Comparison of ENCODE assay signal across 22 cellular contexts in the genomic region with DNA sequence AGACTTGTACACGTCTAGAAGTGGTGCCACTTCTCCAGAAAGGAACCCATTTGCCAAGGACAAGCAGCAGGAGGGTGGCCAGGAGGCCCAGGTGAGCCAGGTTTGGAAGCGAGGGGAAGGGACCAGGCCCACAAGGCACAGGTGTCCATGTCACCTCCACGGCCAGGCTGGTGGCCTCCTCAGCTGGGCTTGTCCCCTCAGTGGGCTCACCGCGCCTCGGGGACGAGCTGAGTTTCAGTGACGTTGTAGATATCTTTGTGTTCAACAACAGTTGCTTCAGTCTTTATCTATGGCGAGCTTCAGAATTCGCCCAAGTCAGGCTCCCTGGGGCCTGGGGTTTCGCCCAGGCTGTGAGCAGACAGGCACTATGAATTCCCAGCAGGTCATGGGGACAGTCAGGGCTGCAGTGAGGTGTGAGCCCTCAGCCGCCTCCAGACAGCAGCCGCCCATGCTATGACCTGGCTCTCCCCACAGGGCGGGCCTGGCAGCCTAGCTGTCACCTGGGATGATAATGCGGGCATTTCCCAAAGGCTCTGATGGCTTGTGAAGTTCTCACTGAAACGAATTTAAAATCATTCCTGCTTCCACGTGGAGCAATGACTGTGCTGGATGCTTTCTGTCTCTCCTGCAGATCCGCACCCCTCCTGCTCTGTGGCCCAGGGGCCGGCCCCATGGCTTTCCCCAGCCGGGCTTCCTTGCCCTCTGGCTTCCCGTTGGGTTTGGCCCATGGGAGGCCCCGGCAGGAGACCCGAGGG.
DNase-seq lines count a peak whose midpoint lies in the region; ATAC-seq, FAIRE-seq and TF ChIP-seq lines count a peak whose summit lies in the region.
"Had no signal": no experiment of that assay in that cellular context is flagged by ENCODE, and none has a peak within 500 bp of the region (broad histone marks: within the 10 kb centered on the region; RNA-seq: fewer than 3 reads in every experiment).

No MANE protein-coding gene starts in this region.

- POLR2A ChIA-PET in A549 (lab: Yijun Ruan, JAX) (interaction anchor here (0.7 kb wide), 1 partner anchor 715 kb away, joined by 3 read pairs; no protein-coding TSS in a partner anchor), Panc1 (lab: Charles Lee) (interaction anchor here (0.6 kb wide), 1 partner anchor 301 kb away, joined by 3 read pairs; no protein-coding TSS in a partner anchor)

- no peaks in the 10 kb centered on the region for H3K9me3 ChIP-seq in A549
- H3K9me3 ChIP-seq in BLaER1 treated with 17β-estradiol and CSF1 and Interleukin-3, amounts not matched to agents 10 nM and 100 nM (replicated peaks in 1 of 11) = peaks cover 0 to 13% (median 8%) of the 10 kb centered on the region in 11 experiments; a peak in 12 of 22 replicates
- H3K9me3 ChIP-seq in Panc1 (ENCODE audit: control insufficient read depth, insufficient read depth, low read depth, low read length) = no peaks in the 10 kb centered on the region

- ATAC-seq in A549 (no peak), Panc1 (0 out of 2 replicates have a peak, but pooled peaks have one; percentile 39), HG03571 (IDR thresholded peaks at IDR 0.05; ENCODE audit: unreplicated experiment) (no peak)

- peaks cover 56% of the 10 kb centered on the region for H3K27me3 Mint-ChIP-seq in activated naive CD4-positive, alpha-beta T cell treated with anti-CD3 and anti-CD28 coated beads, Interleukin-2, amount 10 ng/mL, durations not matched to agents 7 days and 5 days

- no peaks in the 10 kb centered on the region for H3K9me3 Mint-ChIP-seq in activated naive CD4-positive, alpha-beta T cell treated with anti-CD3 and anti-CD28 coated beads, Interleukin-2, amount 10 ng/mL, durations not matched to agents 7 days and 5 days

- in situ Hi-C loops in Panc1 (cut with HindIII; ENCODE audit: low pct_unique_long_range_greater_than_20kb, low sequenced_read_pairs) = no loop called here

- no peaks in the 10 kb centered on the region for H3K36me3 Mint-ChIP-seq in activated naive CD4-positive, alpha-beta T cell treated with anti-CD3 and anti-CD28 coated beads, Interleukin-2, amount 10 ng/mL, durations not matched to agents 7 days and 5 days

- BruUV-seq in Panc1 (replicated peaks; lab: Mats Ljungman, UMichigan) = no TSS peak

- no peak overlapping the region for H3K27ac Mint-ChIP-seq in activated naive CD4-positive, alpha-beta T cell treated with anti-CD3 and anti-CD28 coated beads, Interleukin-2, amount 10 ng/mL, durations not matched to agents 7 days and 5 days

- no peaks in the 10 kb centered on the region for H4K20me1 ChIP-seq in BLaER1 treated with 17β-estradiol and CSF1 and Interleukin-3, amounts not matched to agents 10 nM and 100 nM

- no peaks in the 10 kb centered on the region for H3K36me3 ChIP-seq in BLaER1 treated with 17β-estradiol and CSF1 and Interleukin-3, amounts not matched to agents 10 nM and 100 nM
- no peaks in the 10 kb centered on the region for H3K36me3 ChIP-seq in Panc1 (ENCODE audit: control insufficient read depth, insufficient read depth, low read length)

- H3K27ac ChIP-seq in A549 = peak overlapping the region; percentile 19 to 50; a peak in 5 of 6 replicates
- H3K27ac ChIP-seq in BLaER1 treated with 17β-estradiol and CSF1 and Interleukin-3, amounts not matched to agents 10 nM and 100 nM = peak overlapping the region in 6 of 11 experiments; percentile 25 to 67 (median 39); a peak in 8 of 22 replicates
- no peak overlapping the region for H3K27ac ChIP-seq in Panc1 (ENCODE audit: low read length)
- H3K27ac ChIP-seq: GM23248 had no signal

- TF ChIP-seq EP300 in A549 (IDR thresholded peaks at IDR 0.05) = no peak

- H3K4me3 Mint-ChIP-seq in activated naive CD4-positive, alpha-beta T cell treated with anti-CD3 and anti-CD28 coated beads, Interleukin-2, amount 10 ng/mL, durations not matched to agents 7 days and 5 days = no peak overlapping the region

- H3K27me3 ChIP-seq in BLaER1 treated with 17β-estradiol and CSF1 and Interleukin-3, amounts not matched to agents 10 nM and 100 nM = peaks cover 0 to 9% (median 0%) of the 10 kb centered on the region in 11 experiments; a peak in 1 of 22 replicates
- no peaks in the 10 kb centered on the region for H3K27me3 ChIP-seq in Panc1 (ENCODE audit: control insufficient read depth, insufficient read depth, low read length)

- H3K4me1 Mint-ChIP-seq in activated naive CD4-positive, alpha-beta T cell treated with anti-CD3 and anti-CD28 coated beads, Interleukin-2, amount 10 ng/mL, durations not matched to agents 7 days and 5 days = no peaks in the 10 kb centered on the region

- H3K4me3 ChIP-seq in A549 (no peak overlapping the region), Panc1 (ENCODE audit: low read depth in 2 of 2, low read length in 2 of 2) (no peak overlapping the region)
- H3K4me3 ChIP-seq in BLaER1 treated with 17β-estradiol and CSF1 and Interleukin-3, amounts not matched to agents 10 nM and 100 nM = no peak overlapping the region
- H3K4me3 ChIP-seq: GM23248 had no signal

- intact Hi-C loops in Panc1 (cut with micrococcal nuclease; ENCODE audit: unreplicated experiment) = no loop called here

- TF ChIP-seq RAD21 in A549 (conservative IDR thresholded peaks at IDR 0.05 in 1 of 2, IDR thresholded peaks at IDR 0.05 in 1 of 2) = no peak

- DNase-seq in A549 (ENCODE audit: low read depth in 1 of 2, low spot score in 1 of 2) (no peak), Panc1 (ENCODE audit: low read depth, low spot score) (no peak), islet precursor cell (peak; percentile 58), NCI-H146 treated with DMSO at 0.1 percent for 48 hours (lab: John Stamatoyannopoulos, UW; ENCODE audit: unreplicated experiment) (no peak)
- no peak for DNase-seq in activated naive CD4-positive, alpha-beta T cell treated with anti-CD3 and anti-CD28 coated beads, Interleukin-2, amount 10 ng/mL, durations not matched to agents 7 days and 5 days
- DNase-seq: ACHN; COR-L47; DMS 273 treated with DMSO at 0.1 percent for 48 hours; GM23248; Karpas-422; MM.1S; NCI-H1092; NCI-H146; NCI-H2081; NCI-H510A; NCI-H748 treated with DMSO at 0.1 percent for 48 hours; NK-92 treated with Interleukin-12 subunit alpha and Interleukin-12 subunit beta, amount 100 ng/mL, for 24 hours; SHP77 treated with DMSO at 0.1 percent for 48 hours; SK-N-SH had no signal

- H3K4me1 ChIP-seq in A549 (0 out of 3 replicates have a peak, but pooled peaks cover 14% of the 10 kb centered on the region), Panc1 (ENCODE audit: control insufficient read depth, insufficient read depth, low read length) (no peaks in the 10 kb centered on the region; the same call in 1 of the 2 replicates)
- H3K4me1 ChIP-seq in BLaER1 treated with 17β-estradiol and CSF1 and Interleukin-3, amounts not matched to agents 10 nM and 100 nM = peaks cover 12 to 86% (median 77%) of the 10 kb centered on the region in 10 experiments

- TF ChIP-seq CTCF in A549 (IDR thresholded peaks at IDR 0.05) = no peak
- no peak for TF ChIP-seq CTCF in Panc1 (IDR thresholded peaks at IDR 0.05)

- CTCF ChIA-PET in A549 (lab: Yijun Ruan, JAX) = interaction anchor here (0.6 to 1.5 kb wide), 4 partner anchors 18 to 719 kb away, joined by 3 to 6 read pairs (median 4); no protein-coding TSS in a partner anchor
- CTCF ChIA-PET in Panc1 (lab: Charles Lee) = no interaction called here
- CTCF ChIA-PET in activated naive CD4-positive, alpha-beta T cell treated with anti-CD3 and anti-CD28 coated beads, Interleukin-2, amount 10 ng/mL, durations not matched to agents 7 days and 5 days (lab: Charles Lee) = no interaction called here

- H3K9ac ChIP-seq in BLaER1 treated with 17β-estradiol and CSF1 and Interleukin-3, amounts not matched to agents 10 nM and 100 nM = peak overlapping the region in 3 of 11 experiments; percentile 19 to 34 (median 33); a peak in 2 of 22 replicates
- H3K9ac ChIP-seq: GM23248, SK-N-SH had no signal

- FAIRE-seq in A549 (lab: Jason Lieb, UNC) = no peak
- FAIRE-seq: G401.6 had no signal

- no peak for TF ChIP-seq POLR2A in A549 (IDR thresholded peaks at IDR 0.05; ENCODE audit: low read length)

- H3K4me2 ChIP-seq in A549 = no peak overlapping the region
- peak overlapping the region in 10 of 11 experiments; percentile 10 to 81 (median 75); a peak in 18 of 22 replicates for H3K4me2 ChIP-seq in BLaER1 treated with 17β-estradiol and CSF1 and Interleukin-3, amounts not matched to agents 10 nM and 100 nM
- H3K4me2 ChIP-seq: SK-N-SH had no signal

- WGBS in A549 (ENCODE audit: missing lambda C conversion rate) = 89% methylated on average over 23 of the region's 23 CpGs

TF ChIP-seq in A549, 52 proteins besides CTCF, POLR2A, EP300 and RAD21:
- no peak for TF ChIP-seq HOXB5 (CRISPR knock-in tag; IDR thresholded peaks at IDR 0.05)
- TF ChIP-seq JUN (IDR thresholded peaks at IDR 0.05) = no peak
- no peak for TF ChIP-seq ESRRA (IDR thresholded peaks at IDR 0.05; ENCODE audit: borderline replicate concordance, low read length)
- no peak for TF ChIP-seq PHF8 (IDR thresholded peaks at IDR 0.05; ENCODE audit: borderline replicate concordance, low read depth)
- TF ChIP-seq EHF (CRISPR knock-in tag; IDR thresholded peaks at IDR 0.05) = no peak
